ENCODE assay signal across 1 cellular context in the genomic region with DNA sequence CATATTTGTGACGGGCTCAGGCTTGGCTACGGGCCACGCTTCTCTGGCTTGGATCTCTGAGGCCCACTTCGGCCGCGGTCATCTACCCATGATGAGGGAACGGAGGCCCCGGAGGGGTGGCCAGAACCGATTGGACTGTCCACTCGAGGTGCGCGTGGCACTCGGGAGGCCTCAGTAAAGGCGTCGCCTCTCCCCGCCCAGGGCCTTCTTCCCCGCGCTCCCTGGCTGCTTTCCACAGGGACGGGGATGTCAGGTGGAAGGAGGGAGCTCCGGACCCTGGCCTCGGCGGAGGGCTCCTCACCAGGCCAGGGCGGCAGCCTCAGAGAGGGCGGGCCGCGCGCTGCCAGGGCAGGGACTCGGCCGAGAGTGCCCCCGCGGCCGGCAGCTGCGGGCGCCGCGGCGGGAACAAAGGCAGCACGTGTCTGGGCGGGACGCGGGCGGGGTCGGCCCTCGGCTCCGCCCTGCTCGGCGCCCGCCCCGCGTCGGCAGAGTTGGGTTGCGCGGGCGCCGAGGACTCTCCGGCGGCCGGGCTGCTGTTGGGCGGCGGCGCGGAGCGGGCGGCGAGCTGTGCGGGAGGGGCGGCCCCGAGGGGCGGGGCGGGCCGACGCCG.
TF ChIP-seq lines count a peak whose summit lies in the region.

No MANE protein-coding gene starts in this region.

TF ChIP-seq in SK-N-SH, 30 proteins besides CTCF, POLR2A, EP300 and RAD21 (continued from another document):
- TF ChIP-seq, protein P1, sequence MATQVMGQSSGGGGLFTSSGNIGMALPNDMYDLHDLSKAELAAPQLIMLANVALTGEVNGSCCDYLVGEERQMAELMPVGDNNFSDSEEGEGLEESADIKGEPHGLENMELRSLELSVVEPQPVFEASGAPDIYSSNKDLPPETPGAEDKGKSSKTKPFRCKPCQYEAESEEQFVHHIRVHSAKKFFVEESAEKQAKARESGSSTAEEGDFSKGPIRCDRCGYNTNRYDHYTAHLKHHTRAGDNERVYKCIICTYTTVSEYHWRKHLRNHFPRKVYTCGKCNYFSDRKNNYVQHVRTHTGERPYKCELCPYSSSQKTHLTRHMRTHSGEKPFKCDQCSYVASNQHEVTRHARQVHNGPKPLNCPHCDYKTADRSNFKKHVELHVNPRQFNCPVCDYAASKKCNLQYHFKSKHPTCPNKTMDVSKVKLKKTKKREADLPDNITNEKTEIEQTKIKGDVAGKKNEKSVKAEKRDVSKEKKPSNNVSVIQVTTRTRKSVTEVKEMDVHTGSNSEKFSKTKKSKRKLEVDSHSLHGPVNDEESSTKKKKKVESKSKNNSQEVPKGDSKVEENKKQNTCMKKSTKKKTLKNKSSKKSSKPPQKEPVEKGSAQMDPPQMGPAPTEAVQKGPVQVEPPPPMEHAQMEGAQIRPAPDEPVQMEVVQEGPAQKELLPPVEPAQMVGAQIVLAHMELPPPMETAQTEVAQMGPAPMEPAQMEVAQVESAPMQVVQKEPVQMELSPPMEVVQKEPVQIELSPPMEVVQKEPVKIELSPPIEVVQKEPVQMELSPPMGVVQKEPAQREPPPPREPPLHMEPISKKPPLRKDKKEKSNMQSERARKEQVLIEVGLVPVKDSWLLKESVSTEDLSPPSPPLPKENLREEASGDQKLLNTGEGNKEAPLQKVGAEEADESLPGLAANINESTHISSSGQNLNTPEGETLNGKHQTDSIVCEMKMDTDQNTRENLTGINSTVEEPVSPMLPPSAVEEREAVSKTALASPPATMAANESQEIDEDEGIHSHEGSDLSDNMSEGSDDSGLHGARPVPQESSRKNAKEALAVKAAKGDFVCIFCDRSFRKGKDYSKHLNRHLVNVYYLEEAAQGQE (IDR thresholded peaks at IDR 0.05; ENCODE audit: low read depth, low read length) = no peak
- 0 out of 2 replicates have a peak, but pooled peaks have one; percentile 13 for TF ChIP-seq PBX3 (IDR thresholded peaks at IDR 0.05)
- TF ChIP-seq TAF1 (IDR thresholded peaks at IDR 0.05; ENCODE audit: borderline replicate concordance, low read depth, low read length) = no peak
- no peak for TF ChIP-seq FOXM1 (IDR thresholded peaks at IDR 0.05; ENCODE audit: low read depth)
- no peak for TF ChIP-seq SMC3 (IDR thresholded peaks at IDR 0.05; ENCODE audit: low read depth, low read length)
- peak; percentile 61 for TF ChIP-seq NRF1 (IDR thresholded peaks at IDR 0.05; ENCODE audit: low read depth, low read length)
- no peak for TF ChIP-seq RXRA (IDR thresholded peaks at IDR 0.05; ENCODE audit: borderline replicate concordance, low read depth)
- TF ChIP-seq, protein P2, sequence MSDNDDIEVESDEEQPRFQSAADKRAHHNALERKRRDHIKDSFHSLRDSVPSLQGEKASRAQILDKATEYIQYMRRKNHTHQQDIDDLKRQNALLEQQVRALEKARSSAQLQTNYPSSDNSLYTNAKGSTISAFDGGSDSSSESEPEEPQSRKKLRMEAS (IDR thresholded peaks at IDR 0.05; ENCODE audit: low read depth) = peak; percentile 90
- TF ChIP-seq GATA2 (CRISPR knock-in tag; IDR thresholded peaks at IDR 0.05) = no peak
- TF ChIP-seq EZH2phosphoT487 (IDR thresholded peaks at IDR 0.05; ENCODE audit: borderline replicate concordance, low read depth) = no peak
- TF ChIP-seq GABPA (IDR thresholded peaks at IDR 0.05; ENCODE audit: low read depth) = no peak
- no peak for TF ChIP-seq MEF2A (IDR thresholded peaks at IDR 0.05; ENCODE audit: borderline replicate concordance, low read depth)
- TF ChIP-seq, protein P3, sequence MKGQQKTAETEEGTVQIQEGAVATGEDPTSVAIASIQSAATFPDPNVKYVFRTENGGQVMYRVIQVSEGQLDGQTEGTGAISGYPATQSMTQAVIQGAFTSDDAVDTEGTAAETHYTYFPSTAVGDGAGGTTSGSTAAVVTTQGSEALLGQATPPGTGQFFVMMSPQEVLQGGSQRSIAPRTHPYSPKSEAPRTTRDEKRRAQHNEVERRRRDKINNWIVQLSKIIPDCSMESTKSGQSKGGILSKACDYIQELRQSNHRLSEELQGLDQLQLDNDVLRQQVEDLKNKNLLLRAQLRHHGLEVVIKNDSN (IDR thresholded peaks at IDR 0.05; ENCODE audit: borderline replicate concordance, low read depth) = peak; percentile 71
